ENCODE assay signal across 22 cellular contexts in genomic region chr3:52172262-52172757, GRCh38. TPM values are rescaled to one million over a fixed set of nuclear protein-coding genes. Genes with fewer than 3 reads are reported as not detected.
A peak's percentile ranks its signal among the peaks of the same experiment; 100 is the strongest.
DNase-seq lines count a peak whose midpoint lies in the region; ATAC-seq, FAIRE-seq and TF ChIP-seq lines count a peak whose summit lies in the region.
"Had no signal": no experiment of that assay in that cellular context is flagged by ENCODE, and none has a peak within 500 bp of the region (broad histone marks: within the 10 kb centered on the region; RNA-seq: fewer than 3 reads in every experiment).

No MANE protein-coding gene starts in this region.

- H3K14ac ChIP-seq in trophoblast cell (ENCODE audit: low read length) = no peak overlapping the region

- H3K79me2 ChIP-seq in hepatocyte (no peaks in the 10 kb centered on the region), trophoblast cell (ENCODE audit: control insufficient read depth, insufficient read depth, low read length, poor library complexity) (no peaks in the 10 kb centered on the region)

- H2BK120ac ChIP-seq in trophoblast cell (ENCODE audit: insufficient read depth, low read length, poor library complexity) = no peak overlapping the region

- 74% methylated on average over 2 of the region's 5 CpGs for WGBS in A549 (ENCODE audit: missing lambda C conversion rate)
- WGBS in hepatocyte (ENCODE audit: low lambda C conversion rate, missing lambda C conversion rate) = 95% methylated on average over 5 of the region's 5 CpGs
- no CpG with 5 or more reads among the region's 5 CpGs for WGBS in trophoblast cell (ENCODE audit: extremely low coverage, insufficient coverage, insufficient read length)
- 96 to 100% methylated on average over 1 to 4 of the region's 5 CpGs for WGBS in esophagus squamous epithelium, 2 donors

- no peaks in the 10 kb centered on the region for H3K9me2 ChIP-seq in hepatocyte (replicated peaks; ENCODE audit: insufficient read depth)

- H2BK5ac ChIP-seq in trophoblast cell (ENCODE audit: low read depth, low read length, poor library complexity) = no peak overlapping the region

- H3K4ac ChIP-seq in trophoblast cell (ENCODE audit: low read depth, low read length) = no peak overlapping the region

- no peak overlapping the region for H2BK12ac ChIP-seq in trophoblast cell (ENCODE audit: low read length)

- H3K36me3 ChIP-seq in WERI-Rb-1 (no peaks in the 10 kb centered on the region), hepatocyte (replicated peaks; ENCODE audit: insufficient read depth, low read depth) (no peaks in the 10 kb centered on the region), trophoblast cell (ENCODE audit: control insufficient read depth in 1 of 2, insufficient read depth in 2 of 2, low read length in 2 of 2) (no peaks in the 10 kb centered on the region), esophagus squamous epithelium (no peaks in the 10 kb centered on the region)
- H3K36me3 ChIP-seq: BLaER1 had no signal

- no peak for ATAC-seq in A549
- ATAC-seq: GM12878, K562 had no signal

- H3K79me1 ChIP-seq in trophoblast cell (ENCODE audit: low read length) = no peaks in the 10 kb centered on the region

- no peak overlapping the region for H4K91ac ChIP-seq in trophoblast cell (ENCODE audit: low read depth, low read length)

- H3K27ac ChIP-seq in A549 (peak overlapping the region; percentile 51 to 64; a peak in 2 of 6 replicates), WERI-Rb-1 (peak overlapping the region; percentile 17), hepatocyte (peak overlapping the region; percentile 53), trophoblast cell (ENCODE audit: low read depth, low read length) (no peak overlapping the region), esophagus squamous epithelium (no peak overlapping the region)
- H3K27ac ChIP-seq: BLaER1 had no signal

- no peaks in the 10 kb centered on the region for H4K20me1 ChIP-seq in hepatocyte (ENCODE audit: insufficient read depth, poor library complexity, severe bottlenecking)
- H4K20me1 ChIP-seq: BLaER1 had no signal

- H3K4me3 ChIP-seq in A549 (no peak overlapping the region), WERI-Rb-1 (ENCODE audit: low read depth, low read length) (no peak overlapping the region), hepatocyte (no peak overlapping the region), trophoblast cell (ENCODE audit: low read depth, low read length) (peak overlapping the region; percentile 39), esophagus squamous epithelium (no peak overlapping the region)
- H3K4me3 ChIP-seq: BLaER1, GM12878, K562 had no signal

- H3K27me3 ChIP-seq in WERI-Rb-1 (ENCODE audit: insufficient read depth, low read depth, severe bottlenecking) (no peaks in the 10 kb centered on the region), hepatocyte (no peaks in the 10 kb centered on the region), trophoblast cell (ENCODE audit: insufficient read depth, low read length) (no peaks in the 10 kb centered on the region), esophagus squamous epithelium (no peaks in the 10 kb centered on the region)
- H3K27me3 ChIP-seq: BLaER1 had no signal

- FAIRE-seq in A549 (lab: Jason Lieb, UNC) = no peak
- FAIRE-seq: GM12878, H1, K562 had no signal

- CTCF ChIA-PET in A549 (lab: Yijun Ruan, JAX) = interaction anchor here (1.0 to 1.9 kb wide), 6 partner anchors 10 to 119 kb away, joined by 3 to 5 read pairs (median 4); no protein-coding TSS in a partner anchor

- H3K9me3 ChIP-seq in A549 (no peaks in the 10 kb centered on the region), WERI-Rb-1 (ENCODE audit: severe bottlenecking) (no peaks in the 10 kb centered on the region), hepatocyte (ENCODE audit: low read depth) (no peaks in the 10 kb centered on the region), trophoblast cell (ENCODE audit: insufficient read depth, low read depth, low read length) (no peaks in the 10 kb centered on the region), esophagus squamous epithelium (no peaks in the 10 kb centered on the region)
- H3K9me3 ChIP-seq: BLaER1 had no signal

- no peak overlapping the region for H4K8ac ChIP-seq in trophoblast cell (ENCODE audit: low read depth, low read length)

- intact Hi-C loops in esophagus squamous epithelium (cut with DNase I) = no loop called here

- TF ChIP-seq RAD21 in A549 (conservative IDR thresholded peaks at IDR 0.05 in 1 of 2, IDR thresholded peaks at IDR 0.05 in 1 of 2) = no peak

- H4K12ac ChIP-seq in trophoblast cell (ENCODE audit: low read depth, low read length) = no peak overlapping the region

- TF ChIP-seq POLR2A in A549 (IDR thresholded peaks at IDR 0.05; ENCODE audit: low read length) = no peak
- TF ChIP-seq POLR2A in esophagus squamous epithelium (IDR thresholded peaks at IDR 0.05) = no peak

- no peak overlapping the region for H2AFZ ChIP-seq in hepatocyte
- H2AFZ ChIP-seq in trophoblast cell (ENCODE audit: insufficient read depth, low read length, poor library complexity) = no peak overlapping the region

- H3K4me1 ChIP-seq in A549 (peaks cover 15% of the 10 kb centered on the region; the same call in 2 of the 3 replicates), hepatocyte (ENCODE audit: insufficient read depth) (peaks cover 6% of the 10 kb centered on the region), trophoblast cell (ENCODE audit: control insufficient read depth in 1 of 2, insufficient read depth in 2 of 2, low read length in 2 of 2) (peaks cover 2 to 5% of the 10 kb centered on the region in 2 experiments), esophagus squamous epithelium (peaks cover 0 to 17% (median 5%) of the 10 kb centered on the region in 3 donors)

- H3K4me2 ChIP-seq in A549 (peak overlapping the region; percentile 48; the same call in 2 of the 3 replicates), hepatocyte (no peak overlapping the region), trophoblast cell (ENCODE audit: low read length) (no peak overlapping the region)
- H3K4me2 ChIP-seq: BLaER1 had no signal

- H3K9ac ChIP-seq in trophoblast cell (ENCODE audit: low read length) = no peak overlapping the region
- H3K9ac ChIP-seq: BLaER1 had no signal

- TF ChIP-seq CTCF in A549 (IDR thresholded peaks at IDR 0.05) (no peak), WERI-Rb-1 (IDR thresholded peaks at IDR 0.05; ENCODE audit: low read depth, low read length) (no peak), hepatocyte (IDR thresholded peaks at IDR 0.05; ENCODE audit: poor library complexity) (no peak), esophagus squamous epithelium (IDR thresholded peaks at IDR 0.05) (no peak)

- POLR2A ChIA-PET in A549 (lab: Yijun Ruan, JAX) = no interaction called here

- H3K18ac ChIP-seq in trophoblast cell (ENCODE audit: low read length) = no peak overlapping the region

- no peak for DNase-seq in A549 (ENCODE audit: low read depth in 1 of 2, low spot score in 1 of 2)
- DNase-seq in WERI-Rb-1 = peak; percentile 35
- DNase-seq in hepatocyte (ENCODE audit: low spot score) = no peak
- DNase-seq in trophoblast cell = no peak
- DNase-seq in effector CD4-positive, alpha-beta T cell = no peak
- no peak for DNase-seq in activated effector memory CD4-positive, alpha-beta T cell treated with Interleukin-2 at 50 U/mL for 16 hours
- DNase-seq in esophagus squamous epithelium (lab: John Stamatoyannopoulos, UW) = no peak
- DNase-seq in activated naive CD4-positive, alpha-beta T cell treated with Interleukin-2 at 50 U/mL for 16 hours = no peak
- DNase-seq: Calu3; CD4-positive, alpha-beta memory T cell; MV-4-11; NCI-H187; NCI-H2107; NCI-H510A treated with DMSO at 0.1 percent for 48 hours; NCI-H774; RPMI8226; SHP77 treated with DMSO at 0.1 percent for 48 hours had no signal

- no peak overlapping the region for H2AK5ac ChIP-seq in trophoblast cell (ENCODE audit: low read length)

- H3K23ac ChIP-seq in trophoblast cell (ENCODE audit: low read length) = no peak overlapping the region

- no peak for TF ChIP-seq EP300 in A549 (IDR thresholded peaks at IDR 0.05)

TF ChIP-seq in A549, 52 proteins besides CTCF, POLR2A, EP300 and RAD21 (continues in another document):
- no peak for TF ChIP-seq ELK1 (IDR thresholded peaks at IDR 0.05; ENCODE audit: low read depth, low read length)
- no peak for TF ChIP-seq ZC3H11A (IDR thresholded peaks at IDR 0.05)
- TF ChIP-seq TFCP2L1 (CRISPR knock-in tag; IDR thresholded peaks at IDR 0.05) = no peak

RNA-seq across cellular contexts. Expression of gene POC1A, which starts 18.1 kb away (rescaled TPM):
- polyA plus RNA-seq in A549 (2011; rRNA removed) = 9.4 and 9.8 TPM in 2 replicates
- polyA plus RNA-seq in A549 (2012; cell fraction: cytosol; rRNA removed) = 19.3 and 25.2 TPM in 2 replicates
- polyA plus RNA-seq in A549 (2012; cell fraction: nucleus; rRNA removed) = 20.5 and 22.4 TPM in 2 replicates
- polyA plus RNA-seq in A549 (2017; fragmentation: RNase III; extraction: RNeasy Plus Mini Kit Qiagen cat#74134 plus additional on column Dnase treatment) = 13.8 to 14.9 TPM (median 14.1 TPM) in 3 replicates
- polyA minus RNA-seq in A549 (2011; rRNA and poly(A)+ RNA removed) = 21.6 and 23.1 TPM in 2 replicates
- total RNA-seq in hepatocyte = 2.6 TPM in 2 replicates
- 3.7 and 5.7 TPM in 2 replicates for polyA plus RNA-seq in hepatocyte
- polyA plus RNA-seq in trophoblast cell (2013) = 10.5 and 10.7 TPM in 2 replicates
- 10 to 100 TPM in 1 of 4 donors, 1 to 10 TPM in 3; 2.7 to 10.3 (median 4.8) TPM for total RNA-seq in esophagus squamous epithelium

RNA-seq across cellular contexts. Expression of gene ALAS1, which starts 25.6 kb away (rescaled TPM):
- 59.7 and 63.7 TPM in 2 replicates for polyA plus RNA-seq in A549 (2011; rRNA removed)
- polyA plus RNA-seq in A549 (2012; cell fraction: cytosol; rRNA removed) = 69.1 and 77.6 TPM in 2 replicates
- 108 and 109 TPM in 2 replicates for polyA plus RNA-seq in A549 (2012; cell fraction: nucleus; rRNA removed)
- polyA plus RNA-seq in A549 (2017; fragmentation: RNase III; extraction: RNeasy Plus Mini Kit Qiagen cat#74134 plus additional on column Dnase treatment) = 50.5 to 56.8 TPM (median 53.9 TPM) in 3 replicates
- 48.5 and 50.9 TPM in 2 replicates for polyA minus RNA-seq in A549 (2011; rRNA and poly(A)+ RNA removed)
- total RNA-seq in hepatocyte = 81.8 and 85.3 TPM in 2 replicates
- 90.1 and 91.2 TPM in 2 replicates for polyA plus RNA-seq in hepatocyte
- polyA plus RNA-seq in trophoblast cell (2013) = 117 and 125 TPM in 2 replicates
- total RNA-seq in esophagus squamous epithelium = 10 to 100 TPM; 28.3 to 45.5 (median 35.1) TPM

RNA-seq across cellular contexts. Expression of gene TLR9, which starts 53.1 kb away (rescaled TPM):
- polyA plus RNA-seq in A549 (2011; rRNA removed) (0.04 and 0.12 TPM in 2 replicates), A549 (2017; fragmentation: RNase III; extraction: RNeasy Plus Mini Kit Qiagen cat#74134 plus additional on column Dnase treatment) (not detected in 3 replicates), hepatocyte (not detected in 2 replicates)
- polyA plus RNA-seq in A549 (2012; cell fraction: cytosol; rRNA removed) = not detected in 2 replicates
- 0.18 and 0.48 TPM in 2 replicates for polyA plus RNA-seq in A549 (2012; cell fraction: nucleus; rRNA removed)
- 0.10 TPM in 1 of 2 replicates, not detected in the other for polyA minus RNA-seq in A549 (2011; rRNA and poly(A)+ RNA removed)
- total RNA-seq in hepatocyte (not detected in 2 replicates), esophagus squamous epithelium (not detected)
- polyA plus RNA-seq in trophoblast cell (2013) = 0.04 and 0.10 TPM in 2 replicates
- total RNA-seq: A172, H1, K562 had no signal
- polyA plus RNA-seq: CD4-positive, alpha-beta memory T cell; K562 had no signal

Comparison
In these comparisons a context has a peak if more than half of its experiments do, and no peak if none do; other contexts are left out.
1. H3K27ac ChIP-seq: peak in A549 (2 of 2), WERI-Rb-1 (single experiment) and hepatocyte (single experiment); none in trophoblast cell (single experiment) and esophagus squamous epithelium (0 of 4).